1 cellular context compared by ENCODE assay signal in genomic region chr6:30748851-30749540, GRCh38.
TF ChIP-seq lines count a peak whose summit lies in the region.

No MANE protein-coding gene starts in this region.

TF ChIP-seq in HepG2, 621 proteins besides CTCF, POLR2A, EP300 and RAD21 (continued from another document and continues in another):
- peak; percentile 10; the same call in 1 of the 2 replicates for TF ChIP-seq HDAC2 (CRISPR knock-in tag; IDR thresholded peaks at IDR 0.05)
- no peak for TF ChIP-seq SP4 (CRISPR knock-in tag; IDR thresholded peaks at IDR 0.05)
- no peak for TF ChIP-seq ZNF256 (CRISPR knock-in tag; conservative IDR thresholded peaks at IDR 0.05)
- TF ChIP-seq ZNF441 (CRISPR knock-in tag; IDR thresholded peaks at IDR 0.05; ENCODE audit: borderline replicate concordance): peak; percentile 70
- peak; percentile 22 for TF ChIP-seq ZNF18 (CRISPR knock-in tag; IDR thresholded peaks at IDR 0.05; ENCODE audit: insufficient replicate concordance)
- 0 out of 2 replicates have a peak, but pooled peaks have one; percentile 48 for TF ChIP-seq SNAPC4 (CRISPR knock-in tag; IDR thresholded peaks at IDR 0.05)
- TF ChIP-seq ARID3A (IDR thresholded peaks at IDR 0.05; ENCODE audit: low read depth, low read length): no peak; the same call in 1 of the 2 replicates
- TF ChIP-seq GTF2F1 (IDR thresholded peaks at IDR 0.05; ENCODE audit: low read length): no peak
- TF ChIP-seq ETV5 (CRISPR knock-in tag; IDR thresholded peaks at IDR 0.05; ENCODE audit: borderline replicate concordance): peak; percentile 89; the same call in 1 of the 2 replicates
- TF ChIP-seq FOXC1 (CRISPR knock-in tag; IDR thresholded peaks at IDR 0.05; ENCODE audit: borderline replicate concordance): no peak
- TF ChIP-seq PRDM10 (CRISPR knock-in tag; IDR thresholded peaks at IDR 0.05; ENCODE audit: low read depth): peak; percentile 39; the same call in 1 of the 2 replicates
- 0 out of 2 replicates have a peak, but pooled peaks have one; percentile 36 for TF ChIP-seq ZBTB37 (CRISPR knock-in tag; IDR thresholded peaks at IDR 0.05)
- no peak for TF ChIP-seq ZNF142 (CRISPR knock-in tag; IDR thresholded peaks at IDR 0.05)
- TF ChIP-seq TCF7L2 (IDR thresholded peaks at IDR 0.05; ENCODE audit: low read depth, low read length): no peak
- no peak; the same call in 1 of the 2 replicates for TF ChIP-seq MLX (CRISPR knock-in tag; IDR thresholded peaks at IDR 0.05)
- TF ChIP-seq AKAP8 (CRISPR knock-in tag; IDR thresholded peaks at IDR 0.05): no peak
- peak; percentile 28 for TF ChIP-seq ZFP91 (CRISPR knock-in tag; IDR thresholded peaks at IDR 0.05; ENCODE audit: borderline replicate concordance)
- no peak for TF ChIP-seq HOXA9 (CRISPR knock-in tag; IDR thresholded peaks at IDR 0.05; ENCODE audit: borderline replicate concordance)
- TF ChIP-seq TCF12 (IDR thresholded peaks at IDR 0.05): no peak
- TF ChIP-seq TCF12 (CRISPR knock-in tag; IDR thresholded peaks at IDR 0.05): no peak
- TF ChIP-seq CENPBD1 (CRISPR knock-in tag; IDR thresholded peaks at IDR 0.05; ENCODE audit: borderline replicate concordance, low read depth): no peak
- TF ChIP-seq DDIT3 (CRISPR knock-in tag; IDR thresholded peaks at IDR 0.05): no peak
- TF ChIP-seq IKZF4 (CRISPR knock-in tag; IDR thresholded peaks at IDR 0.05; ENCODE audit: borderline replicate concordance, low read depth, not compliant biosample characterization): peak; percentile 34
- TF ChIP-seq PATZ1 (CRISPR knock-in tag; IDR thresholded peaks at IDR 0.05): peak; percentile 40
- 0 out of 2 replicates have a peak, but pooled peaks have one; percentile 12 for TF ChIP-seq ZNF136 (CRISPR knock-in tag; IDR thresholded peaks at IDR 0.05; ENCODE audit: low read depth)
